2 cellular contexts compared by ENCODE assay signal in the genomic region with DNA sequence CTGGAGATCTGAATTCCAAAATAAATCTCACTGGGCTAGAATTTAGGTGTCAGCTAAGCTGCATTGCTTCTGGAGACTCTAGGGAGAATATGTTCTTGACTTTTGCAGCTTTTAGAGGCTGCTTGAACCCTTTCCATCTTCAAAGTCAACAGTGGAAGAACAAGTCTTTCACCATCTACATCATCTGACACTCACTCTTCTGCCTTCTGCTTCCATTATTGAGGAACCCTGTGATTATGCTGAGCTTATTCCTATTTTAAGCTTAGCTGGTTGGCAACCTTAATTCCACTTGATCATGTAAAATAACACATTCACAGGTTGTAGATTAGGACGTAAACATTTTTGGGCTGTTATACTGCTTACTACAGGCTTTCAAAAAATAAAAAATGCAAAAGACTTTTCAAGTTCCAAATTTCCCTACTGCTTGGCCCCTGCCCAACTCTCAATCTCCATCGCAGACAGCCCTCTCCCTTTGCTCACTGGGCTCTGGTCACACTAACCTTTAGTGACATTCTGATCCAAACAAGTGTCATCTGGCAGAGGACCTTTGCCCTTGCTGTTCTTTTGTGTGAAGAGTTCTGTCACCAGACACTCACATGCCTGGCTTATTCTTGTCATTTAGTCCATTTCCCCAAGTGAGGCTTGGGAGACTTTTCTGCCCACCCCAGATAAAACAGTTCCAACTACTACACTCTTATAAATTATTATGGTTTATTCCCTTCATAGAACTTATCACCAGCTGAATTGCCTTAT.
TF ChIP-seq lines count a peak whose summit lies in the region.

No MANE protein-coding gene starts in this region.

TF ChIP-seq in liver, 16 proteins besides CTCF, POLR2A, EP300 and RAD21:
- TF ChIP-seq, protein P1, sequence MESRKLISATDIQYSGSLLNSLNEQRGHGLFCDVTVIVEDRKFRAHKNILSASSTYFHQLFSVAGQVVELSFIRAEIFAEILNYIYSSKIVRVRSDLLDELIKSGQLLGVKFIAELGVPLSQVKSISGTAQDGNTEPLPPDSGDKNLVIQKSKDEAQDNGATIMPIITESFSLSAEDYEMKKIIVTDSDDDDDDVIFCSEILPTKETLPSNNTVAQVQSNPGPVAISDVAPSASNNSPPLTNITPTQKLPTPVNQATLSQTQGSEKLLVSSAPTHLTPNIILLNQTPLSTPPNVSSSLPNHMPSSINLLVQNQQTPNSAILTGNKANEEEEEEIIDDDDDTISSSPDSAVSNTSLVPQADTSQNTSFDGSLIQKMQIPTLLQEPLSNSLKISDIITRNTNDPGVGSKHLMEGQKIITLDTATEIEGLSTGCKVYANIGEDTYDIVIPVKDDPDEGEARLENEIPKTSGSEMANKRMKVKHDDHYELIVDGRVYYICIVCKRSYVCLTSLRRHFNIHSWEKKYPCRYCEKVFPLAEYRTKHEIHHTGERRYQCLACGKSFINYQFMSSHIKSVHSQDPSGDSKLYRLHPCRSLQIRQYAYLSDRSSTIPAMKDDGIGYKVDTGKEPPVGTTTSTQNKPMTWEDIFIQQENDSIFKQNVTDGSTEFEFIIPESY (IDR thresholded peaks at IDR 0.05) = no peak
- peak in 1 of 2 donors; percentile 9 for TF ChIP-seq HNF4A (conservative IDR thresholded peaks at IDR 0.05)
- TF ChIP-seq NR2F2 (IDR thresholded peaks at IDR 0.05) = peak; percentile 91
TF ChIP-seq in liver: peak in this region for 2.

TF ChIP-seq in HepG2, 621 proteins besides CTCF, POLR2A, EP300 and RAD21 (continued from another document):
- no peak for TF ChIP-seq ZNF124 (CRISPR knock-in tag; IDR thresholded peaks at IDR 0.05)
- TF ChIP-seq SP2 (CRISPR knock-in tag; IDR thresholded peaks at IDR 0.05) = no peak
- no peak for TF ChIP-seq ZNF766 (CRISPR knock-in tag; IDR thresholded peaks at IDR 0.05; ENCODE audit: borderline replicate concordance)
- TF ChIP-seq MZF1 (CRISPR knock-in tag; IDR thresholded peaks at IDR 0.05; ENCODE audit: borderline replicate concordance) = no peak
